In the genomic region with DNA sequence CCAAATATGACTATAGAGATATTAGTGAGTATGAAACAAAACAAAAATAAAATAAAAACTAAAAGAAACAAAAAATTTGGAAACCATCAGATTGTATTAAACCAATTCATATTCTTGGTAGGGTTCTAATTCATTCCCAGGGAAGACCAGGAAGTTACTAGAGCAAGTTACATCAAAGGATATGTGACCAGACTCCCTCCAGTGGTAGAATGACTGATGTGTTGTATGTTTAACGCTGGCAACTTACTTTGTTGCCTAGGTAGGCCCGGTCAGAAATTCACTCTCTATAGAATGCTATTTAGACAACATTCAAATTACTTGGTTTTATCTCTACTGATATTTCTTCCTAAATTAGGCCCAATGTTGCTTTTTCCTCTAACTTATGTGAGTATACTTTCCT, we compare ENCODE assay signal across 1 cellular context.
A peak's percentile ranks its signal among the peaks of the same experiment; 100 is the strongest.
TF ChIP-seq lines count a peak whose summit lies in the region.

No MANE protein-coding gene starts in this region.

TF ChIP-seq in IMR-90, 13 proteins besides CTCF, POLR2A, EP300 and RAD21:
- TF ChIP-seq, protein P1, sequence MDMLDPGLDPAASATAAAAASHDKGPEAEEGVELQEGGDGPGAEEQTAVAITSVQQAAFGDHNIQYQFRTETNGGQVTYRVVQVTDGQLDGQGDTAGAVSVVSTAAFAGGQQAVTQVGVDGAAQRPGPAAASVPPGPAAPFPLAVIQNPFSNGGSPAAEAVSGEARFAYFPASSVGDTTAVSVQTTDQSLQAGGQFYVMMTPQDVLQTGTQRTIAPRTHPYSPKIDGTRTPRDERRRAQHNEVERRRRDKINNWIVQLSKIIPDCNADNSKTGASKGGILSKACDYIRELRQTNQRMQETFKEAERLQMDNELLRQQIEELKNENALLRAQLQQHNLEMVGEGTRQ (IDR thresholded peaks at IDR 0.05; ENCODE audit: low read depth, low read length) = no peak
- TF ChIP-seq SMC3 (IDR thresholded peaks at IDR 0.05; ENCODE audit: low read depth, low read length) = peak; percentile 29; the same call in 1 of the 2 replicates
TF ChIP-seq in IMR-90: peak in this region for 1.
